8 cellular contexts compared by ENCODE assay signal in the genomic region with DNA sequence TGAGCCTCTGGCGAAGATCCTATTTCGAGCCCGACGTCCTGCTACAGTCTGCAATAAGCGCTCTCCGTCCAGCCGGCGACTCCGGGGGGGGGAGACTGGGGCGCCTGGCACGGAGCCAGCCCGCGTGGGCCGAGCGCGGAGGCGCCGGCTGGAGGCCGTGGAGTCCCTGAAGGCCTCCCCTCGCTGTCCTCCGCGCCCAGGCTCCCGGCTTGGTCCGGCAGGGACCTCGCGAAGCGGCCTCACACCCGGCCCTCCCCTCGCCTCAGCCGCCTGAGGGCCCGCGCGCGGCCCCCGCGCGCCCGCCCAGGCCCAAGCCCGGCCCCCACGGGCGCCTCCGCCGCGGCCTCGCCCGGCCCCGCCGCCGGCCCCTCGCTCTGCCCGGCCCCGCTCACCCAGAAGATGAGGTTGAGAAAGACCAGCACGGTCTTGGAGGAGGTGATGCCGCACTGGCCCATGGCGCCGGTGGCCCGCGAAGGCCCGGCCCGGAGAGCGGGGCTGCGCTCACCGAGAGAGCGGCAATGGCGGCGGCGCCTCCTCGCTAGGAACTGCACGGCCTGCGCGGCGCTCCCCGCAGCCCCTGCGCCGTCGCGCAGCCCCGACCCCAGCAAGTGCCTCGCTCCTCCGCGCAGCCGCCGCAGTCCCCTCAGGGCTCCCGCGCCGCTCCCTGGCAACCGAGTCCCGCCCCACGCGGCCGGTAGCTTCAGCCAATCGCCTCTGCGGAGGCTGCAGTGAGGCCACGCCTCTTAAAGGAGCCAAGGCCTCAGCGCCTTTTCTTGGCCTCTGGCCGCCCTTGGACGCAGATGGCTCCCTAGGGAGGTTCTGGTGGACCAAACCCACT. TPM values are rescaled to one million over a fixed set of nuclear protein-coding genes. Genes with fewer than 3 reads are reported as not detected.
DNase-seq lines count a peak whose midpoint lies in the region; ATAC-seq and TF ChIP-seq lines count a peak whose summit lies in the region.

A gene (minus strand): TSS at position 610 of the 838 bp plus-strand sequence. CDS start 155 bp downstream, at position 455.

- ATAC-seq in GM18498 (IDR thresholded peaks at IDR 0.05; ENCODE audit: unreplicated experiment) (peak; percentile 93), HG02885 (IDR thresholded peaks at IDR 0.05; ENCODE audit: poor library complexity, unreplicated experiment) (peak; percentile 95), heart right ventricle (peak; percentile 97 to 99 (median 98))

- H3K4me1 ChIP-seq in heart right ventricle: peaks cover 2 to 42% (median 36%) of the 10 kb centered on the region in 9 donors

- peak within 1 kb of the TSS; percentile 97 for H3K4me3 Mint-ChIP-seq in type B pancreatic cell

- peaks cover 0 to 3% (median 0%) of the 10 kb centered on the region in 9 donors for H3K36me3 ChIP-seq in heart right ventricle

- H3K9me3 Mint-ChIP-seq in type B pancreatic cell: no peaks in the 10 kb centered on the region

- H3K4me3 ChIP-seq in heart right ventricle: peak within 1 kb of the TSS; percentile 69 to 93 (median 84)

- DNase-seq in NCI-H1694 (lab: John Stamatoyannopoulos, UW) (peak; percentile 76), amniotic epithelial cell (ENCODE audit: low read depth) (peak; percentile 90), heart right ventricle (peak; percentile 94 to 95), posterior cingulate gyrus (peak; percentile 91 to 99 (median 94)), type B pancreatic cell (ENCODE audit: extremely low spot score, unreplicated experiment) (peak; percentile 96)

- intact Hi-C loops in T-helper 1 cell treated with Interleukin-12 subunit alpha and Interleukin-12 subunit beta and Interleukin-4 antibody, amounts not matched to agents 30 ng/mL and 1 ng/mL, for 36 hours (cut with micrococcal nuclease): loop anchor here (1.0 to 10.0 kb wide), 5 partner anchors 76 to 350 kb away; a partner anchor contains a TSS
- intact Hi-C loops in heart right ventricle (cut with DNase I) (no loop called here), posterior cingulate gyrus (cut with DNase I) (no loop called here)

- H3K27me3 Mint-ChIP-seq in type B pancreatic cell: no peaks in the 10 kb centered on the region

- H3K9me3 ChIP-seq in heart right ventricle: no peaks in the 10 kb centered on the region

- 0 to 1% methylated on average over 72 to 97 of the region's 97 CpGs for WGBS in heart right ventricle, 2 donors

- H3K36me3 Mint-ChIP-seq in type B pancreatic cell: peaks cover 17% of the 10 kb centered on the region

- no peaks in the 10 kb centered on the region for H3K27me3 ChIP-seq in heart right ventricle

- peak within 1 kb of the TSS; percentile 92 for H3K27ac Mint-ChIP-seq in type B pancreatic cell

- no peak for TF ChIP-seq CTCF in heart right ventricle (IDR thresholded peaks at IDR 0.05)
- no peak for TF ChIP-seq CTCF in type B pancreatic cell (conservative IDR thresholded peaks at IDR 0.05)

- peaks cover 40% of the 10 kb centered on the region for H3K4me1 Mint-ChIP-seq in type B pancreatic cell (ENCODE audit: unreplicated experiment)

- peak within 1 kb of the TSS; percentile 67 to 95 (median 90) for H3K27ac ChIP-seq in heart right ventricle

RNA-seq across cellular contexts. Expression of the gene that starts here (rescaled TPM):
- total RNA-seq in T-helper 1 cell treated with Interleukin-12 subunit alpha and Interleukin-12 subunit beta and Interleukin-4 antibody, amounts not matched to agents 30 ng/mL and 1 ng/mL, for 36 hours: 19.2 and 19.5 TPM in 2 replicates
- total RNA-seq in heart right ventricle (100 to 1,000 TPM in 5 of 10 donors, 10 to 100 TPM in 5; 82.6 to 118 (median 98.7) TPM), type B pancreatic cell (ENCODE audit: low replicate concordance) (288 and 377 TPM in 2 replicates)
- polyA plus RNA-seq in heart right ventricle: 100 to 1,000 TPM in 1 of 2 donors, 10 to 100 TPM in 1; 52.2 to 159 TPM

Comparison
In these comparisons a context has a peak if more than half of its experiments do, and no peak if none do; other contexts are left out.
1. Peak in every context shown above with its lines: DNase-seq, ATAC-seq, H3K4me3 ChIP-seq and H3K27ac ChIP-seq.